ENCODE assay signal across 18 cellular contexts in the genomic region with DNA sequence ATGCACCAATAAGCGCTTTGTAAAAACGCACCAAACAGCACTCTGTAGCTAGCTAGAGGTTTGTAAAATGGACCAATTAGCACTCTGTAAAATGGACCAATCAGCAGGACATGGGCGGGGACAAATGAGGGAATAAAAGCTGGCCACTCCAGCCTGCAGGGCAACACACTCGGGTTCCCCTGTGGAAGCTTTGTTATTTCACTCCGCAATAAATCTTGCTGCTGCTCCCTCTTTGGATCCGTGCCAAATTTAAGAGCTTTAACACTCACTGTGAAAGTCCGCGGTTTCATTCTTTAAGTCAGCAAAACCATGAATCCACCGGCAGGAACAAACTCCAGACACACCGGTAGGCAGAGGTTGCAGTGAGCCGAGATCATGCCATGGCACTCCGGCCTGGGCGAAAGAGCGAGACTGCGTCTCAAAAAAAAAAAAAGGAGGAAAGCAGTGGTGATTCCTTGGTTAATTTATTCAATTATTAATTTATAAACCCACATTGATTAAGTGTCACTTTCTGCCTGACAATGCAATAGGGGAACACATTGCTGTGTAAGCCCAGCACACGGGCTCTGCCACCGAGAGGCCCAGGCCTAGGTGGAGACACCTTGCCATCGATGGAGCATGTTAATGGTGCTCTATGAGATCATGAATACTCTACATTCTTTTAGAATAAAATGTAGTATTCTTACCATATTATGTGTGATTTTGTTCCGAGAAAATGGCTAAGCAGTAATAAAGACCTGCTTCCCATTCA.
DNase-seq lines count a peak whose midpoint lies in the region; ATAC-seq, FAIRE-seq and TF ChIP-seq lines count a peak whose summit lies in the region.
"Had no signal": no experiment of that assay in that cellular context is flagged by ENCODE, and none has a peak within 500 bp of the region (broad histone marks: within the 10 kb centered on the region; RNA-seq: fewer than 3 reads in every experiment).

No MANE protein-coding gene starts in this region.

- no peak for FAIRE-seq in small intestine (lab: Jason Lieb, UNC)
- FAIRE-seq: G401.6, GM12891 had no signal

- TF ChIP-seq POLR2A in body of pancreas (IDR thresholded peaks at IDR 0.05) = peak in 1 of 3 donors; percentile 12

- DNase-seq in NCI-H1417 (lab: John Stamatoyannopoulos, UW) = peak in 2 of 3 experiments; percentile 29 to 50
- no peak for DNase-seq in NCI-H1417 treated with DMSO at 0.1 percent for 48 hours (lab: John Stamatoyannopoulos, UW)
- DNase-seq in NCI-H2171 treated with DMSO at 0.1 percent for 48 hours (lab: John Stamatoyannopoulos, UW) = peak; percentile 12
- peak in 3 of 4 donors; percentile 19 to 27 (median 23) for DNase-seq in body of pancreas
- peak; percentile 22 for DNase-seq in small intestine
- DNase-seq in KBM-7 = no peak
- no peak for DNase-seq in epidermal melanocyte (ENCODE audit: insufficient read length, low spot score)
- DNase-seq in midbrain (lab: John Stamatoyannopoulos, UW) = no peak
- DNase-seq: 8988T; Caco-2; GOT3; MG63; NCI-H2081; NCI-H524; NK-92 treated with Interleukin-12 subunit alpha and Interleukin-12 subunit beta, amount 100 ng/mL, for 24 hours had no signal

- in situ Hi-C loops in KBM-7 (cut with MboI; ENCODE audit: low pct_unique_long_range_greater_than_20kb, low sequenced_read_pairs) = no loop called here

- ATAC-seq in body of pancreas = peak; percentile 67

- H3K9me3 ChIP-seq in body of pancreas (no peaks in the 10 kb centered on the region), small intestine (ENCODE audit: control insufficient read depth, low read depth) (no peaks in the 10 kb centered on the region)
- H3K9me3 ChIP-seq: Caco-2, MG63 had no signal

- no peak for TF ChIP-seq CTCF in body of pancreas (IDR thresholded peaks at IDR 0.05)

- no peaks in the 10 kb centered on the region for H3K36me3 ChIP-seq in body of pancreas (replicated peaks in 1 of 2; ENCODE audit: insufficient read depth in 1 of 2, low read depth in 2 of 2)
- no peaks in the 10 kb centered on the region for H3K36me3 ChIP-seq in small intestine (ENCODE audit: control insufficient read depth in 2 of 2, insufficient read depth in 2 of 2, low read length in 2 of 2)
- H3K36me3 ChIP-seq: MG63 had no signal

- H3K4me3 ChIP-seq in body of pancreas (no peak overlapping the region), small intestine (ENCODE audit: low read depth in 1 of 2, low read length in 2 of 2) (no peak overlapping the region)
- H3K4me3 ChIP-seq: MG63 had no signal

- peak overlapping the region in 2 of 4 donors; percentile 14 to 59 for H3K27ac ChIP-seq in body of pancreas
- no peak overlapping the region for H3K27ac ChIP-seq in small intestine (ENCODE audit: low read depth in 1 of 2, low read length in 1 of 2)
- H3K27ac ChIP-seq: C4-2B had no signal

- H3K4me1 ChIP-seq in body of pancreas = no peaks in the 10 kb centered on the region
- H3K4me1 ChIP-seq in small intestine (ENCODE audit: control insufficient read depth in 2 of 2, insufficient read depth in 1 of 2, low read depth in 1 of 2, low read length in 1 of 2) = no peaks in the 10 kb centered on the region
- H3K4me1 ChIP-seq: Caco-2 had no signal

- WGBS in body of pancreas, 2 donors = 57 to 64% methylated on average over 19 of the region's 19 CpGs
- 41 to 71% (median 57%) methylated on average over 19 of the region's 19 CpGs for WGBS in small intestine, 3 donors

- intact Hi-C loops in body of pancreas (cut with DNase I) = no loop called here

- H3K27me3 ChIP-seq in body of pancreas (no peaks in the 10 kb centered on the region), small intestine (ENCODE audit: control insufficient read depth in 2 of 2, insufficient read depth in 2 of 2, low read length in 2 of 2) (no peaks in the 10 kb centered on the region)
- H3K27me3 ChIP-seq: MG63 had no signal

Comparison
In these comparisons a context has a peak if more than half of its experiments do, and no peak if none do; other contexts are left out.
1. DNase-seq: peak in NCI-H1417 (2 of 3), NCI-H2171 treated with DMSO at 0.1 percent for 48 hours (single experiment), body of pancreas (3 of 4) and small intestine (single experiment); none in NCI-H1417 treated with DMSO at 0.1 percent for 48 hours (single experiment), KBM-7 (single experiment), epidermal melanocyte (single experiment) and midbrain (single experiment).